ENCODE assay signal across 8 cellular contexts in genomic region chr14:24279301-24280186, GRCh38. TPM values are rescaled to one million over a fixed set of nuclear protein-coding genes. Genes with fewer than 3 reads are reported as not detected.
DNase-seq lines count a peak whose midpoint lies in the region; ATAC-seq, FAIRE-seq and TF ChIP-seq lines count a peak whose summit lies in the region.

No MANE protein-coding gene starts in this region.

- no peak overlapping the region for H3K9ac ChIP-seq in kidney (ENCODE audit: low read length in 2 of 2)

- intact Hi-C loops in CD4-positive, alpha-beta T cell (cut with DNase I, micrococcal nuclease): loop anchor here in 1 of 2 experiments (1.0 kb wide), 1 partner anchor 18 kb away; no protein-coding TSS in a partner anchor
- intact Hi-C loops in kidney (cut with DNase I): no loop called here
- intact Hi-C loops in ovary (cut with DNase I): no loop called here

- H3K4me1 Mint-ChIP-seq in CD4-positive, alpha-beta T cell (ENCODE audit: low read depth): peaks cover 33% of the 10 kb centered on the region

- no peak overlapping the region for H3K4me3 ChIP-seq in NB4 (ENCODE audit: low read depth, low read length)
- no peak overlapping the region for H3K4me3 ChIP-seq in kidney (ENCODE audit: low read length in 2 of 2)
- no peak overlapping the region for H3K4me3 ChIP-seq in small intestine (ENCODE audit: low read depth in 1 of 2, low read length in 2 of 2)
- H3K4me3 ChIP-seq in ovary: no peak overlapping the region

- FAIRE-seq in kidney (lab: Jason Lieb, UNC) (no peak), small intestine (lab: Jason Lieb, UNC) (no peak)

- peak overlapping the region; percentile 81 for H3K27ac Mint-ChIP-seq in CD4-positive, alpha-beta T cell

- H3K9me3 Mint-ChIP-seq in CD4-positive, alpha-beta T cell: no peaks in the 10 kb centered on the region

- H3K27me3 Mint-ChIP-seq in CD4-positive, alpha-beta T cell: no peaks in the 10 kb centered on the region

- H3K9me3 ChIP-seq in CD4-positive, alpha-beta T cell (ENCODE audit: control insufficient read depth, low read length): no peaks in the 10 kb centered on the region
- H3K9me3 ChIP-seq in kidney (ENCODE audit: control insufficient read depth in 1 of 2, low read length in 2 of 2) (no peaks in the 10 kb centered on the region), small intestine (ENCODE audit: control insufficient read depth, low read depth) (no peaks in the 10 kb centered on the region), ovary (no peaks in the 10 kb centered on the region)

- WGBS in small intestine, 3 donors: 67 to 77% (median 73%) methylated on average over 11 of the region's 11 CpGs
- WGBS in ovary, 3 donors: 79 to 85% (median 84%) methylated on average over 11 of the region's 11 CpGs

- no peak overlapping the region for H3K27ac ChIP-seq in CD4-positive, alpha-beta T cell (ENCODE audit: low read depth, low read length)
- H3K27ac ChIP-seq in kidney (ENCODE audit: low read depth in 2 of 2, low read length in 2 of 2): no peak overlapping the region
- no peak overlapping the region for H3K27ac ChIP-seq in small intestine (ENCODE audit: low read depth in 1 of 2, low read length in 1 of 2)
- no peak overlapping the region for H3K27ac ChIP-seq in ovary

- no peak for TF ChIP-seq EP300 in ovary (IDR thresholded peaks at IDR 0.05)

- peak in 8 of 10 experiments; percentile 23 to 46 (median 28) for DNase-seq in CD4-positive, alpha-beta T cell
- DNase-seq in GM20000 (ENCODE audit: low spot score) (peak; percentile 35), NB4 (ENCODE audit: low read depth) (peak; percentile 58), kidney (no peak), small intestine (no peak), ovary (no peak)
- DNase-seq in activated T-cell treated with anti-CD3 and anti-CD28 coated beads, Interleukin-2, amount 50 U/mL, for 48 hours: peak; percentile 65 to 68

- ATAC-seq in CD4-positive, alpha-beta T cell (ENCODE audit: poor library complexity): peak; percentile 84
- no peak for ATAC-seq in HG03342 (IDR thresholded peaks at IDR 0.05; ENCODE audit: unreplicated experiment)

- H3K4me1 ChIP-seq in kidney (ENCODE audit: control insufficient read depth in 1 of 2, insufficient read depth in 1 of 2, low read depth in 1 of 2, low read length in 2 of 2): peaks cover 0 to 3% of the 10 kb centered on the region in 2 donors
- no peaks in the 10 kb centered on the region for H3K4me1 ChIP-seq in small intestine (ENCODE audit: control insufficient read depth in 2 of 2, insufficient read depth in 1 of 2, low read depth in 1 of 2, low read length in 1 of 2)
- no peaks in the 10 kb centered on the region for H3K4me1 ChIP-seq in ovary (ENCODE audit: insufficient read depth)

- no peaks in the 10 kb centered on the region for H3K27me3 ChIP-seq in CD4-positive, alpha-beta T cell (ENCODE audit: control insufficient read depth, insufficient read depth, low read length)
- H3K27me3 ChIP-seq in small intestine (ENCODE audit: control insufficient read depth in 2 of 2, insufficient read depth in 2 of 2, low read length in 2 of 2) (no peaks in the 10 kb centered on the region), ovary (no peaks in the 10 kb centered on the region)

- CTCF ChIA-PET in CD4-positive, alpha-beta T cell (lab: Charles Lee): interaction anchor here (0.8 to 4.4 kb wide), 5 partner anchors 9 to 162 kb away, joined by 3 to 24 read pairs (median 8); partner anchors contain the start of genes DHRS1, NOP9, RABGGTA and TINF2

- no peaks in the 10 kb centered on the region for H3K36me3 Mint-ChIP-seq in CD4-positive, alpha-beta T cell (ENCODE audit: low read depth)

- no peak overlapping the region for H3K4me3 Mint-ChIP-seq in CD4-positive, alpha-beta T cell

- no peaks in the 10 kb centered on the region for H3K36me3 ChIP-seq in kidney (ENCODE audit: control insufficient read depth in 1 of 2, insufficient read depth in 2 of 2, low read length in 2 of 2)
- H3K36me3 ChIP-seq in small intestine (ENCODE audit: control insufficient read depth in 2 of 2, insufficient read depth in 2 of 2, low read length in 2 of 2): no peaks in the 10 kb centered on the region
- no peaks in the 10 kb centered on the region for H3K36me3 ChIP-seq in ovary

- POLR2A ChIA-PET in CD4-positive, alpha-beta T cell (lab: Charles Lee): interaction anchor here (0.5 to 1.1 kb wide), 4 partner anchors 8 to 164 kb away, joined by 3 read pairs; partner anchors contain the start of gene RABGGTA

- TF ChIP-seq CTCF in CD4-positive, alpha-beta T cell (IDR thresholded peaks at IDR 0.05): no peak
- TF ChIP-seq CTCF in GM20000 (IDR thresholded peaks at IDR 0.05; ENCODE audit: extremely low read depth, missing control alignments) (peak; percentile 8), NB4 (IDR thresholded peaks at IDR 0.05; ENCODE audit: low read depth, low read length) (peak; percentile 45), kidney (IDR thresholded peaks at IDR 0.05; ENCODE audit: borderline replicate concordance, extremely low read depth, insufficient read depth) (peak; percentile 28), ovary (IDR thresholded peaks at IDR 0.05) (no peak)

- TF ChIP-seq POLR2A in NB4 (IDR thresholded peaks at IDR 0.05; ENCODE audit: extremely low read depth, insufficient read length) (no peak), ovary (IDR thresholded peaks at IDR 0.05) (no peak)

RNA-seq across cellular contexts. Expression of gene RABGGTA, which starts 8.1 kb away (rescaled TPM):
- 10 to 100 TPM; 52.3 to 55.2 TPM for total RNA-seq in CD4-positive, alpha-beta T cell
- total RNA-seq in kidney: 33.9 TPM
- polyA plus RNA-seq in kidney (ENCODE audit: insufficient read depth, low read depth, low replicate concordance): 25.8 TPM
- 10 to 100 TPM; 27.1 to 58.6 (median 44.9) TPM for polyA plus RNA-seq in small intestine
- 10 to 100 TPM; 19.7 to 48.3 (median 23.2) TPM for total RNA-seq in ovary
- 10 to 100 TPM in 1 of 2 donors, 1 to 10 TPM in 1; 7.9 to 20.1 TPM for polyA plus RNA-seq in ovary

RNA-seq across cellular contexts. Expression of gene TGM1, which starts 16.6 kb away (rescaled TPM):
- 1 to 10 TPM; 3.5 to 3.9 TPM for total RNA-seq in CD4-positive, alpha-beta T cell
- total RNA-seq in kidney: 13.1 TPM
- 4.5 TPM for polyA plus RNA-seq in kidney (ENCODE audit: insufficient read depth, low read depth, low replicate concordance)
- 1 to 10 TPM; 1.5 to 3.4 (median 1.6) TPM for polyA plus RNA-seq in small intestine
- total RNA-seq in ovary: 100 to 1,000 TPM in 1 of 7 donors, 1 to 10 TPM in 6; 3.1 to 152 (median 8.0) TPM
- polyA plus RNA-seq in ovary: 1 to 10 TPM; 1.1 to 1.7 TPM

RNA-seq across cellular contexts. Expression of gene DHRS1, which starts 20.0 kb away (rescaled TPM):
- total RNA-seq in CD4-positive, alpha-beta T cell: 10 to 100 TPM; 21.5 to 23.5 TPM
- 32.7 TPM for total RNA-seq in kidney
- polyA plus RNA-seq in kidney (ENCODE audit: insufficient read depth, low read depth, low replicate concordance): 56.7 TPM
- 10 to 100 TPM; 45.2 to 95.7 (median 68.6) TPM for polyA plus RNA-seq in small intestine
- 10 to 100 TPM; 16.0 to 35.6 (median 21.4) TPM for total RNA-seq in ovary
- polyA plus RNA-seq in ovary: 10 to 100 TPM; 12.8 to 17.9 TPM

RNA-seq across cellular contexts. Expression of gene NOP9, which starts 20.1 kb away (rescaled TPM):
- total RNA-seq in CD4-positive, alpha-beta T cell: 10 to 100 TPM; 25.9 to 27.5 TPM
- total RNA-seq in kidney: 25.7 TPM
- 8.6 TPM for polyA plus RNA-seq in kidney (ENCODE audit: insufficient read depth, low read depth, low replicate concordance)
- polyA plus RNA-seq in small intestine: 10 to 100 TPM in 2 of 3 donors, 1 to 10 TPM in 1; 9.7 to 22.5 (median 14.3) TPM
- 10 to 100 TPM; 12.0 to 28.6 (median 22.5) TPM for total RNA-seq in ovary
- polyA plus RNA-seq in ovary: 10 to 100 TPM in 1 of 2 donors, 1 to 10 TPM in 1; 9.2 to 22.1 TPM

RNA-seq across cellular contexts. Expression of gene CIDEB, which starts 28.2 kb away (rescaled TPM):
- total RNA-seq in CD4-positive, alpha-beta T cell: 1 to 10 TPM; 7.4 to 9.2 TPM
- total RNA-seq in kidney (22.4 TPM), ovary (10 to 100 TPM; 13.8 to 38.4 (median 22.6) TPM)
- polyA plus RNA-seq in kidney (ENCODE audit: insufficient read depth, low read depth, low replicate concordance) (49.7 TPM), small intestine (100 to 1,000 TPM in 2 of 3 donors, 10 to 100 TPM in 1; 31.2 to 273 (median 195) TPM), ovary (10 to 100 TPM; 17.1 to 29.0 TPM)

Comparison
In these comparisons a context has a peak if more than half of its experiments do, and no peak if none do; other contexts are left out.
1. DNase-seq: peak in CD4-positive, alpha-beta T cell (8 of 10), GM20000 (single experiment), NB4 (single experiment) and activated T-cell treated with anti-CD3 and anti-CD28 coated beads, Interleukin-2, amount 50 U/mL, for 48 hours (2 of 2); none in kidney (single experiment), small intestine (single experiment) and ovary (0 of 5).
2. CTCF ChIP-seq: peak in GM20000 (single experiment), NB4 (single experiment) and kidney (single experiment); none in CD4-positive, alpha-beta T cell (single experiment) and ovary (0 of 3).